13 cellular contexts compared by ENCODE assay signal in genomic region chr4:76850010-76850441, GRCh38.
DNase-seq lines count a peak whose midpoint lies in the region; ATAC-seq, FAIRE-seq and TF ChIP-seq lines count a peak whose summit lies in the region.
"Had no signal": no experiment of that assay in that cellular context is flagged by ENCODE, and none has a peak within 500 bp of the region (broad histone marks: within the 10 kb centered on the region; RNA-seq: fewer than 3 reads in every experiment).

No MANE protein-coding gene starts in this region.

- DNase-seq in ACHN, result peak; percentile 69
- peak; percentile 75 for DNase-seq in HFF-Myc (ENCODE audit: extremely low read depth, low read depth)
- DNase-seq in amniotic epithelial cell (ENCODE audit: low read depth), result peak; percentile 96
- DNase-seq in GM13977 (ENCODE audit: low spot score), result no peak
- no peak for DNase-seq in COR-L47 (lab: John Stamatoyannopoulos, UW)
- no peak for DNase-seq in stimulated activated naive B cell treated with anti-CD40 and anti-IgM and Interleukin-4, amounts not matched to agents 10 μg/mL and 1 μg/mL and 100 μg/mL, for 72 hours
- DNase-seq: activated T-cell treated with anti-CD3 and anti-CD28 coated beads, Interleukin-2, amount 50 U/mL, for 24 hours; MM.1S had no signal

- peaks cover 0 to 2% of the 10 kb centered on the region in 2 donors for H3K9me3 Mint-ChIP-seq in stimulated activated naive B cell treated with anti-CD40 and anti-IgM and Interleukin-4, amounts not matched to agents 10 μg/mL and 1 μg/mL and 100 μg/mL, for 72 hours
- H3K9me3 Mint-ChIP-seq: activated T-cell treated with anti-CD3 and anti-CD28 coated beads, Interleukin-2, amount 50 U/mL, for 24 hours had no signal

- H3K4me3 ChIP-seq in HFF-Myc (replicated peaks; ENCODE audit: low read depth, low read length), result no peak overlapping the region
- H3K4me3 ChIP-seq: BLaER1 had no signal

- no peak overlapping the region for H3K27ac Mint-ChIP-seq in stimulated activated naive B cell treated with anti-CD40 and anti-IgM and Interleukin-4, amounts not matched to agents 10 μg/mL and 1 μg/mL and 100 μg/mL, for 72 hours
- H3K27ac Mint-ChIP-seq: activated T-cell treated with anti-CD3 and anti-CD28 coated beads, Interleukin-2, amount 50 U/mL, for 24 hours had no signal

- H3K36me3 Mint-ChIP-seq in stimulated activated naive B cell treated with anti-CD40 and anti-IgM and Interleukin-4, amounts not matched to agents 10 μg/mL and 1 μg/mL and 100 μg/mL, for 72 hours, result no peaks in the 10 kb centered on the region

- peaks cover 11 to 19% of the 10 kb centered on the region in 2 donors for H3K27me3 Mint-ChIP-seq in stimulated activated naive B cell treated with anti-CD40 and anti-IgM and Interleukin-4, amounts not matched to agents 10 μg/mL and 1 μg/mL and 100 μg/mL, for 72 hours

- ATAC-seq in GM21717 (IDR thresholded peaks at IDR 0.05; ENCODE audit: unreplicated experiment), result no peak
- ATAC-seq in stimulated activated naive B cell treated with anti-CD40 and anti-IgM and Interleukin-4, amounts not matched to agents 10 μg/mL and 1 μg/mL and 100 μg/mL, for 72 hours (replicated peaks), result no peak

- H3K4me1 Mint-ChIP-seq in stimulated activated naive B cell treated with anti-CD40 and anti-IgM and Interleukin-4, amounts not matched to agents 10 μg/mL and 1 μg/mL and 100 μg/mL, for 72 hours, result no peaks in the 10 kb centered on the region

- no peak overlapping the region for H3K4me3 Mint-ChIP-seq in stimulated activated naive B cell treated with anti-CD40 and anti-IgM and Interleukin-4, amounts not matched to agents 10 μg/mL and 1 μg/mL and 100 μg/mL, for 72 hours
- H3K4me3 Mint-ChIP-seq: activated T-cell treated with anti-CD3 and anti-CD28 coated beads, Interleukin-2, amount 50 U/mL, for 24 hours; neural crest cell had no signal

- peak; percentile 27 for FAIRE-seq in islet of Langerhans (lab: Jason Lieb, UNC)
- FAIRE-seq: colon had no signal

- TF ChIP-seq CTCF in HFF-Myc (IDR thresholded peaks at IDR 0.05; ENCODE audit: low read depth, low read length, missing control alignments) (no peak), GM13977 (IDR thresholded peaks at IDR 0.05; ENCODE audit: extremely low read depth, insufficient read depth, missing control alignments) (no peak)

- in situ Hi-C loops in ACHN (cut with HindIII; ENCODE audit: low pct_ligation_motif_present, low pct_unique_long_range_greater_than_20kb, low sequenced_read_pairs), result no loop called here
- in situ Hi-C loops in GM13977 (cut with MboI; ENCODE audit: low pct_unique_long_range_greater_than_20kb, low sequenced_read_pairs, unreplicated experiment), result no loop called here

Comparison
In these comparisons a context has a peak if more than half of its experiments do, and no peak if none do; other contexts are left out.
1. DNase-seq: peak in ACHN (single experiment), HFF-Myc (single experiment) and amniotic epithelial cell (single experiment); none in GM13977 (single experiment), COR-L47 (single experiment) and stimulated activated naive B cell treated with anti-CD40 and anti-IgM and Interleukin-4, amounts not matched to agents 10 μg/mL and 1 μg/mL and 100 μg/mL, for 72 hours (single experiment).